8 cellular contexts compared by ENCODE assay signal in the genomic region with DNA sequence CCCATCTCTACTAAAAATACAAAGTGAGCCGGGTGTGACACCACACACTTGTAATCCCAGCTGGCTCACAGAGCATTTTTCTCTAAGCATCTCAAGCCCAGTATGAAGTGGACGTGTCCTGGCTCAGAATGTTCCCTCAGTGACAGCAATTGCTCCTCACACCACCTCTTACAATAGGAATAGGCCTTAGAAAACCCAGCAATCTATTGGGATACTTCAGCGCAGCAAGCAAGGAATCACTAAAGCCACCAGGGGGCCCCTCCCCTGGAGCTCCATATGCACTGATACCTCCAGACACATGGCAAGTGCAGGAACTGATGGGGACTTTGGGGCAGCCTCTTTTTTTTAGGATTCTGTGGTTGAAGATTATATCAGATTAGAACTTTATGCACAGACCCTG.
DNase-seq lines count a peak whose midpoint lies in the region; ATAC-seq, FAIRE-seq and TF ChIP-seq lines count a peak whose summit lies in the region.
"Not testable (repeated sequence)": the region's sequence is repeated elsewhere in the genome, so short reads cannot be mapped to it uniquely, and the experiment has no call there.

No MANE protein-coding gene starts in this region.

- peak; percentile 89 for ATAC-seq in DND-41 (ENCODE audit: insufficient read depth, low read depth)
- ATAC-seq in SK-N-SH treated with all-trans-retinoic acid at 6 μM for 48 hours, result peak; percentile 79
- peak; percentile 86 for ATAC-seq in HepG2
- peak; percentile 70 to 75 for ATAC-seq in stimulated activated naive B cell treated with anti-CD40 and anti-IgM and Interleukin-4, amounts not matched to agents 10 μg/mL and 1 μg/mL and 100 μg/mL, for 72 hours (replicated peaks)

- H3K4me1 Mint-ChIP-seq in HFFc6 (ENCODE audit: low read depth); stimulated activated naive B cell treated with anti-CD40 and anti-IgM and Interleukin-4, amounts not matched to agents 10 μg/mL and 1 μg/mL and 100 μg/mL, for 72 hours: not testable (repeated sequence)

- not testable (repeated sequence) for H3K27me3 Mint-ChIP-seq in HFFc6 (ENCODE audit: insufficient read depth); stimulated activated naive B cell treated with anti-CD40 and anti-IgM and Interleukin-4, amounts not matched to agents 10 μg/mL and 1 μg/mL and 100 μg/mL, for 72 hours

- not testable (repeated sequence) for H3K27ac Mint-ChIP-seq in HFFc6; stimulated activated naive B cell treated with anti-CD40 and anti-IgM and Interleukin-4, amounts not matched to agents 10 μg/mL and 1 μg/mL and 100 μg/mL, for 72 hours

- not testable (repeated sequence) for H3F3A ChIP-seq in MM.1S (ENCODE audit: insufficient read depth, low read length)

- POLR2A ChIA-PET in HepG2 (lab: Yijun Ruan, JAX), result not testable (repeated sequence)

- not testable (repeated sequence) for H3K27ac ChIP-seq in DND-41 (ENCODE audit: low read length); MM.1S (ENCODE audit: low read length); HepG2 (ENCODE audit: extremely low read length, insufficient read depth, low read length)

- H3K4me1 ChIP-seq in DND-41 (ENCODE audit: insufficient read depth, low read length); MM.1S (ENCODE audit: low read length); HepG2 (ENCODE audit: insufficient read depth, low read length): not testable (repeated sequence)

- not testable (repeated sequence) for H3K9ac ChIP-seq in DND-41 (ENCODE audit: low read depth, low read length); MM.1S (ENCODE audit: low read length); HepG2 (ENCODE audit: insufficient read depth, low read depth, low read length)

- not testable (repeated sequence) for FAIRE-seq in HepG2 (lab: Jason Lieb, UNC)

- not testable (repeated sequence) for H3K4me3 Mint-ChIP-seq in HFFc6; stimulated activated naive B cell treated with anti-CD40 and anti-IgM and Interleukin-4, amounts not matched to agents 10 μg/mL and 1 μg/mL and 100 μg/mL, for 72 hours

- in situ Hi-C loops in HepG2 (cut with HindIII; ENCODE audit: extremely low pct_ligation_motif_present, low pct_unique_long_range_greater_than_20kb), result not testable (repeated sequence)

- not testable (repeated sequence) for H3K9me2 ChIP-seq in MM.1S (replicated peaks; ENCODE audit: insufficient read depth, low read length)

- not testable (repeated sequence) for H3K9me3 ChIP-seq in DND-41 (ENCODE audit: insufficient read depth, low read length, severe bottlenecking); MM.1S (replicated peaks; ENCODE audit: insufficient read depth, low read length); HepG2 (ENCODE audit: low read length)

- intact Hi-C loops in HepG2 (cut with micrococcal nuclease; ENCODE audit: unreplicated experiment), result not testable (repeated sequence)

- TF ChIP-seq RAD21 in HepG2 (CRISPR knock-in tag; IDR thresholded peaks at IDR 0.05), result not testable (repeated sequence)

- not testable (repeated sequence) for H2AFZ ChIP-seq in DND-41 (ENCODE audit: low read depth, low read length); MM.1S (ENCODE audit: low read length); HepG2 (ENCODE audit: low read length)

- not testable (repeated sequence) for H4K20me1 ChIP-seq in DND-41 (ENCODE audit: insufficient read depth, low read length); MM.1S (ENCODE audit: insufficient read depth, low read length); HepG2 (ENCODE audit: insufficient read depth, low read length)

- not testable (repeated sequence) for H3K4me2 ChIP-seq in DND-41 (ENCODE audit: insufficient read depth, low read length); MM.1S (ENCODE audit: low read depth, low read length); HepG2 (ENCODE audit: low read depth, low read length)

- TF ChIP-seq CTCF in DND-41 (IDR thresholded peaks at IDR 0.05; ENCODE audit: borderline replicate concordance, extremely low read depth, low read length, poor library complexity, severe bottlenecking), result peak; percentile 35
- TF ChIP-seq CTCF in HFFc6 (IDR thresholded peaks at IDR 0.05), result peak; percentile 61
- peak; percentile 37 for TF ChIP-seq CTCF in MM.1S (IDR thresholded peaks at IDR 0.05; ENCODE audit: low read length)
- not testable (repeated sequence) for TF ChIP-seq CTCF in epithelial cell of esophagus (IDR thresholded peaks at IDR 0.05; ENCODE audit: insufficient read depth, low read depth, low read length, missing control alignments); HepG2 (CRISPR knock-in tag; IDR thresholded peaks at IDR 0.05)

- not testable (repeated sequence) for TF ChIP-seq EP300 in HepG2 (IDR thresholded peaks at IDR 0.05; ENCODE audit: low read depth in 2 of 2, low read length in 2 of 2); HepG2 (CRISPR knock-in tag; IDR thresholded peaks at IDR 0.05; ENCODE audit: borderline replicate concordance)

- 0% methylated on average over 1 of the region's 3 CpGs for WGBS in HepG2 (ENCODE audit: low lambda C conversion rate)

- H3K4me3 ChIP-seq in DND-41 (ENCODE audit: low read depth in 1 of 2, low read length in 2 of 2); MM.1S (ENCODE audit: low read length); epithelial cell of esophagus (ENCODE audit: low read length); HepG2 (replicated peaks in 1 of 3; ENCODE audit: insufficient read depth in 1 of 3, low read depth in 2 of 3, low read length in 3 of 3): not testable (repeated sequence)

- not testable (repeated sequence) for H3K9me3 Mint-ChIP-seq in HFFc6; stimulated activated naive B cell treated with anti-CD40 and anti-IgM and Interleukin-4, amounts not matched to agents 10 μg/mL and 1 μg/mL and 100 μg/mL, for 72 hours

- not testable (repeated sequence) for TF ChIP-seq POLR2A in HepG2 (IDR thresholded peaks at IDR 0.05; ENCODE audit: insufficient read depth in 1 of 2, low read depth in 2 of 2, low read length in 2 of 2)

- H3K36me3 Mint-ChIP-seq in HFFc6 (ENCODE audit: low read depth); stimulated activated naive B cell treated with anti-CD40 and anti-IgM and Interleukin-4, amounts not matched to agents 10 μg/mL and 1 μg/mL and 100 μg/mL, for 72 hours: not testable (repeated sequence)

- H3K36me3 ChIP-seq in DND-41 (ENCODE audit: insufficient read depth, low read length); MM.1S (replicated peaks; ENCODE audit: insufficient read depth, low read length); HepG2 (replicated peaks in 1 of 2; ENCODE audit: control insufficient read depth in 1 of 2, insufficient read depth in 2 of 2, low read length in 2 of 2): not testable (repeated sequence)

- not testable (repeated sequence) for H3K27me3 ChIP-seq in DND-41 (ENCODE audit: insufficient read depth, low read length, poor library complexity); MM.1S (replicated peaks; ENCODE audit: insufficient read depth, low read length); HepG2 (ENCODE audit: control insufficient read depth in 1 of 2, insufficient read depth in 2 of 2, low read length in 2 of 2)

- DNase-seq in DND-41, result peak; percentile 58
- not testable (repeated sequence) for DNase-seq in HFFc6; HepG2 (ENCODE audit: low spot score); stimulated activated naive B cell treated with anti-CD40 and anti-IgM and Interleukin-4, amounts not matched to agents 10 μg/mL and 1 μg/mL and 100 μg/mL, for 72 hours
- DNase-seq in MM.1S, result peak; percentile 52
- DNase-seq in activated T-cell treated with anti-CD3 and anti-CD28 coated beads for 48 hours (ENCODE audit: low read depth), result peak; percentile 23
- peak; percentile 29 for DNase-seq in epithelial cell of esophagus (ENCODE audit: low read depth)

- BruUV-seq in HepG2 (replicated peaks; lab: Mats Ljungman, UMichigan), result not testable (repeated sequence)

- CTCF ChIA-PET in HepG2 (lab: Yijun Ruan, JAX; ENCODE audit: low intra/inter-chr PET ratio, low total read pairs), result not testable (repeated sequence)

- H3K79me2 ChIP-seq in DND-41 (ENCODE audit: insufficient read depth, low read length); MM.1S (ENCODE audit: low read length); HepG2 (ENCODE audit: insufficient read depth, low read length): not testable (repeated sequence)
